ENCODE assay signal across 1 cellular context in the genomic region with DNA sequence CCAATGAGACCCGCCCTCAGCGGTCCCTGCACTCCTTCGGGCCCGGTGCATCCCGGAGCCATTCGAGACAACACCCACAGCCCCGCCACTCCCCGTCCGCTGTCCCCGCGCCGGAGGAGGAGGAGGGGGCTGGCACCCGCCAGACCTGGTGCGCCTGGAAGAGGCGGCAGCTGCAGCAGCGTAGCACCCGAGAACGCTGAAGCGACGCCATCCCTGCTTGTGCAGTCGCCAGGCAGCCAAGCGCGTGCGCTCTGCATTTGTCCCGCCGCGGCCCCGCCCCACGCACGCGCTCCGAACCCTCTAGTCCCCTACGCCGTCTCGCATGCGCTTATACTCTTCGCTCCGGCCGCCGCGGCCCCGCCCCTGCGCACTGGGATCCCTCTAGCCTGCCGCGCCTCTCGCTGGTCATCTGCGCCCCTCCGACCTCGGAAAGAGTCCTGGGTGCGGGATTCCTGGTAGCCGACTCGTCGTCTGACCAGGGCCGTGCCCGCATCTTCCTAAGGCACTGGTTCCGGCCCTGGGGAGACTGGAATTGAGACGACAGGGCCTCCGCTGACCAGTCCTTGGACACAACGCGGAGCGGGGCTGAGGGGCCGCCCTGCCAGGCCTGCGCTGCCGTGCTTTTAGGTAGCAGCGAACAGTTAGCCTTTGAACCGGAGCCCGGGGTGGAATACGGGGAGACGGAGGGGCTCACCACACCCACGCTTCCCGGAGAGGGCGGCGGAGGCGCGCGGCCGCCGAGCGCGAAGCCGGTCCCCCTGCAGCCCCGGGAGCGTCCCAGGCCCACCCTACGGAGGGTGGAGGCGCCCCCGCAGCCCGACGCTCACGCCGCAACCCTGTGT.
TF ChIP-seq lines count a peak whose summit lies in the region.

A gene with protein sequence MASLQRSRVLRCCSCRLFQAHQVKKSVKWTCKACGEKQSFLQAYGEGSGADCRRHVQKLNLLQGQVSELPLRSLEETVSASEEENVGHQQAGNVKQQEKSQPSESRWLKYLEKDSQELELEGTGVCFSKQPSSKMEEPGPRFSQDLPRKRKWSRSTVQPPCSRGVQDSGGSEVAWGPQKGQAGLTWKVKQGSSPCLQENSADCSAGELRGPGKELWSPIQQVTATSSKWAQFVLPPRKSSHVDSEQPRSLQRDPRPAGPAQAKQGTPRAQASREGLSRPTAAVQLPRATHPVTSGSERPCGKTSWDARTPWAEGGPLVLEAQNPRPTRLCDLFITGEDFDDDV (minus strand): TSS at position 232 of the 842 bp plus-strand sequence. CDS start 21 bp downstream, at position 211.

TF ChIP-seq in H1, 55 proteins besides CTCF, POLR2A, EP300 and RAD21 (continues in another document):
- no peak for TF ChIP-seq SIRT6 (IDR thresholded peaks at IDR 0.05; ENCODE audit: low read length)
- TF ChIP-seq SAP30 (IDR thresholded peaks at IDR 0.05; ENCODE audit: insufficient read depth, insufficient replicate concordance, low read length), result no peak
- no peak for TF ChIP-seq FOSL1 (IDR thresholded peaks at IDR 0.05; ENCODE audit: insufficient read depth, low read depth, low read length)
- TF ChIP-seq BRCA1 (IDR thresholded peaks at IDR 0.05; ENCODE audit: low read depth, low read length), result no peak
- TF ChIP-seq, protein P1, sequence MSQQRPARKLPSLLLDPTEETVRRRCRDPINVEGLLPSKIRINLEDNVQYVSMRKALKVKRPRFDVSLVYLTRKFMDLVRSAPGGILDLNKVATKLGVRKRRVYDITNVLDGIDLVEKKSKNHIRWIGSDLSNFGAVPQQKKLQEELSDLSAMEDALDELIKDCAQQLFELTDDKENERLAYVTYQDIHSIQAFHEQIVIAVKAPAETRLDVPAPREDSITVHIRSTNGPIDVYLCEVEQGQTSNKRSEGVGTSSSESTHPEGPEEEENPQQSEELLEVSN (IDR thresholded peaks at IDR 0.05), result peak; percentile 54
- no peak for TF ChIP-seq POU5F1 (IDR thresholded peaks at IDR 0.05; ENCODE audit: low read depth, low read length)
- TF ChIP-seq PHF8 (conservative IDR thresholded peaks at IDR 0.05; ENCODE audit: low read depth, low read length), result peak; percentile 67
- TF ChIP-seq TEAD4 (IDR thresholded peaks at IDR 0.05; ENCODE audit: low read depth, low read length), result no peak
- TF ChIP-seq ASH2L (IDR thresholded peaks at IDR 0.05; ENCODE audit: low read length), result peak; percentile 84
- TF ChIP-seq BCL11A (IDR thresholded peaks at IDR 0.05; ENCODE audit: low read depth in 2 of 2, low read length in 2 of 2), result no peak
- TF ChIP-seq RFX5 (IDR thresholded peaks at IDR 0.05; ENCODE audit: borderline replicate concordance, low read depth, low read length), result no peak
- TF ChIP-seq, protein P2, sequence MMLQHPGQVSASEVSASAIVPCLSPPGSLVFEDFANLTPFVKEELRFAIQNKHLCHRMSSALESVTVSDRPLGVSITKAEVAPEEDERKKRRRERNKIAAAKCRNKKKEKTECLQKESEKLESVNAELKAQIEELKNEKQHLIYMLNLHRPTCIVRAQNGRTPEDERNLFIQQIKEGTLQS (IDR thresholded peaks at IDR 0.05; ENCODE audit: insufficient read depth, low read depth, low read length), result no peak
- 0 out of 2 replicates have a peak, but pooled peaks have one; percentile 45 for TF ChIP-seq YY1 (IDR thresholded peaks at IDR 0.05; ENCODE audit: low read depth, low read length)
- TF ChIP-seq, protein P3, sequence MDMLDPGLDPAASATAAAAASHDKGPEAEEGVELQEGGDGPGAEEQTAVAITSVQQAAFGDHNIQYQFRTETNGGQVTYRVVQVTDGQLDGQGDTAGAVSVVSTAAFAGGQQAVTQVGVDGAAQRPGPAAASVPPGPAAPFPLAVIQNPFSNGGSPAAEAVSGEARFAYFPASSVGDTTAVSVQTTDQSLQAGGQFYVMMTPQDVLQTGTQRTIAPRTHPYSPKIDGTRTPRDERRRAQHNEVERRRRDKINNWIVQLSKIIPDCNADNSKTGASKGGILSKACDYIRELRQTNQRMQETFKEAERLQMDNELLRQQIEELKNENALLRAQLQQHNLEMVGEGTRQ (IDR thresholded peaks at IDR 0.05; ENCODE audit: low read length), result no peak
- TF ChIP-seq GABPA (IDR thresholded peaks at IDR 0.05; ENCODE audit: borderline replicate concordance, insufficient read depth, low read length), result no peak
- TF ChIP-seq MAFK (IDR thresholded peaks at IDR 0.05; ENCODE audit: low read depth, low read length), result no peak
- peak; percentile 49 to 81; a peak in 1 of 4 replicates for TF ChIP-seq SIN3A (conservative IDR thresholded peaks at IDR 0.05 in 1 of 2, IDR thresholded peaks at IDR 0.05 in 1 of 2; ENCODE audit: low read depth in 1 of 2, low read length in 2 of 2)
- TF ChIP-seq RXRA (IDR thresholded peaks at IDR 0.05; ENCODE audit: insufficient read depth, low read depth, low read length), result no peak
- no peak for TF ChIP-seq CHD2 (IDR thresholded peaks at IDR 0.05; ENCODE audit: low read length)
- TF ChIP-seq RBBP5 (IDR thresholded peaks at IDR 0.05; ENCODE audit: borderline replicate concordance, low read depth, low read length), result no peak; the same call in 1 of the 2 replicates
- TF ChIP-seq HDAC6 (IDR thresholded peaks at IDR 0.05; ENCODE audit: low read depth, low read length), result no peak
- TF ChIP-seq SIX5 (IDR thresholded peaks at IDR 0.05; ENCODE audit: low read depth, low read length), result no peak
- TF ChIP-seq, protein P4, sequence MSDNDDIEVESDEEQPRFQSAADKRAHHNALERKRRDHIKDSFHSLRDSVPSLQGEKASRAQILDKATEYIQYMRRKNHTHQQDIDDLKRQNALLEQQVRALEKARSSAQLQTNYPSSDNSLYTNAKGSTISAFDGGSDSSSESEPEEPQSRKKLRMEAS (IDR thresholded peaks at IDR 0.05), result peak; percentile 96
- TF ChIP-seq HDAC2 (IDR thresholded peaks at IDR 0.05; ENCODE audit: borderline replicate concordance in 1 of 2, low read depth in 2 of 2, low read length in 2 of 2), result peak in 1 of 2 experiments; percentile 83; a peak in 1 of 4 replicates
- TF ChIP-seq CHD1 (IDR thresholded peaks at IDR 0.05; ENCODE audit: low read depth, low read length), result no peak
- no peak for TF ChIP-seq SP1 (IDR thresholded peaks at IDR 0.05; ENCODE audit: low read depth, low read length)
- TF ChIP-seq SP4 (IDR thresholded peaks at IDR 0.05; ENCODE audit: low read length), result no peak
- peak; percentile 31; the same call in 1 of the 2 replicates for TF ChIP-seq SP2 (IDR thresholded peaks at IDR 0.05; ENCODE audit: low read length)
- TF ChIP-seq, protein P5, sequence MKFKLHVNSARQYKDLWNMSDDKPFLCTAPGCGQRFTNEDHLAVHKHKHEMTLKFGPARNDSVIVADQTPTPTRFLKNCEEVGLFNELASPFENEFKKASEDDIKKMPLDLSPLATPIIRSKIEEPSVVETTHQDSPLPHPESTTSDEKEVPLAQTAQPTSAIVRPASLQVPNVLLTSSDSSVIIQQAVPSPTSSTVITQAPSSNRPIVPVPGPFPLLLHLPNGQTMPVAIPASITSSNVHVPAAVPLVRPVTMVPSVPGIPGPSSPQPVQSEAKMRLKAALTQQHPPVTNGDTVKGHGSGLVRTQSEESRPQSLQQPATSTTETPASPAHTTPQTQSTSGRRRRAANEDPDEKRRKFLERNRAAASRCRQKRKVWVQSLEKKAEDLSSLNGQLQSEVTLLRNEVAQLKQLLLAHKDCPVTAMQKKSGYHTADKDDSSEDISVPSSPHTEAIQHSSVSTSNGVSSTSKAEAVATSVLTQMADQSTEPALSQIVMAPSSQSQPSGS (IDR thresholded peaks at IDR 0.05; ENCODE audit: low read length), result no peak
- TF ChIP-seq GTF2F1 (IDR thresholded peaks at IDR 0.05; ENCODE audit: borderline replicate concordance, low read depth, low read length), result no peak
- no peak for TF ChIP-seq CBX5 (IDR thresholded peaks at IDR 0.05; ENCODE audit: low read depth, low read length)
- no peak for TF ChIP-seq SUZ12 (IDR thresholded peaks at IDR 0.05; ENCODE audit: low read length)
- peak; percentile 60 for TF ChIP-seq NRF1 (IDR thresholded peaks at IDR 0.05; ENCODE audit: low read depth, low read length)
- TF ChIP-seq KDM5A (IDR thresholded peaks at IDR 0.05; ENCODE audit: low read length), result no peak
- TF ChIP-seq TBP (IDR thresholded peaks at IDR 0.05; ENCODE audit: low read depth, low read length), result peak; percentile 86
- no peak for TF ChIP-seq CBX8 (IDR thresholded peaks at IDR 0.05; ENCODE audit: borderline replicate concordance, low read depth, low read length)
- TF ChIP-seq KDM4A (IDR thresholded peaks at IDR 0.05; ENCODE audit: low read depth, low read length, severe bottlenecking), result peak; percentile 70
- TF ChIP-seq EZH2 (IDR thresholded peaks at IDR 0.05; ENCODE audit: low read depth, low read length, severe bottlenecking), result no peak
- peak; percentile 74; the same call in 1 of the 2 replicates for TF ChIP-seq TAF1 (IDR thresholded peaks at IDR 0.05; ENCODE audit: low read depth, low read length)
- no peak for TF ChIP-seq JUN (IDR thresholded peaks at IDR 0.05; ENCODE audit: low read depth, low read length)
- TF ChIP-seq TAF7 (optimal IDR thresholded peaks at IDR 0.05; ENCODE audit: borderline replicate concordance, low read depth, low read length), result peak; percentile 62
- peak; percentile 60; the same call in 1 of the 2 replicates for TF ChIP-seq CREB1 (IDR thresholded peaks at IDR 0.05)
- TF ChIP-seq NANOG (IDR thresholded peaks at IDR 0.05; ENCODE audit: insufficient read depth, low read depth, low read length, poor library complexity, severe bottlenecking), result no peak
- no peak for TF ChIP-seq SRF (IDR thresholded peaks at IDR 0.05; ENCODE audit: low read depth, low read length)
- peak; percentile 48; the same call in 1 of the 2 replicates for TF ChIP-seq BACH1 (IDR thresholded peaks at IDR 0.05; ENCODE audit: low read length)
- TF ChIP-seq CTBP2 (IDR thresholded peaks at IDR 0.05; ENCODE audit: borderline replicate concordance, insufficient read depth, insufficient read length, low read length), result no peak
- TF ChIP-seq ZNF274 (IDR thresholded peaks at IDR 0.05; ENCODE audit: borderline replicate concordance, extremely low read depth, low read length), result no peak
- TF ChIP-seq TCF12 (IDR thresholded peaks at IDR 0.05; ENCODE audit: low read depth, low read length), result no peak
- no peak for TF ChIP-seq POLR2AphosphoS5 (IDR thresholded peaks at IDR 0.05; ENCODE audit: low read depth, low read length)
- TF ChIP-seq RNF2 (IDR thresholded peaks at IDR 0.05; ENCODE audit: borderline replicate concordance, low read depth, low read length, missing control alignments, poor library complexity, severe bottlenecking), result no peak
- TF ChIP-seq KDM1A (IDR thresholded peaks at IDR 0.05; ENCODE audit: borderline replicate concordance, low read length), result no peak
- no peak for TF ChIP-seq CEBPB (IDR thresholded peaks at IDR 0.05; ENCODE audit: low read depth, low read length)
